Comparison of ENCODE assay signal across 18 cellular contexts in the genomic region with DNA sequence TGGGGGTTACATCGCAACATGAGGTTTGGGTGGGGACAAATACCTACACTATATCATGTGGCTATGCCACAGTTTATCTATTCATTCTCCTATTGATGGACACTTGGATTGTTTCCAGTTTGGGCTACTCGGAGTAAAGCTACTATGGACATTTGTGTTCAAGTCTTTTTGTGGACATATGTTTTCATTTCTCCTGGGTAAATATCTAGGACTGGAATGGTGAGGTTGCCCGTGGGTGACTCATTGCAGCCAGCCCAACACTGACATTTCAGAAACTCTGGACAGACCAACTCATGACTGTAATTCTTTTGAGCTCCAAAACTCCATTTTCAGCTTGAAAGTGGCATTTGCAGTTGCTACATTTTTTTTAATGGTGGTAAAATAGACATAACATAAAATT.
DNase-seq lines count a peak whose midpoint lies in the region; ATAC-seq and TF ChIP-seq lines count a peak whose summit lies in the region.
"Had no signal": no experiment of that assay in that cellular context is flagged by ENCODE, and none has a peak within 500 bp of the region (broad histone marks: within the 10 kb centered on the region; RNA-seq: fewer than 3 reads in every experiment).

No MANE protein-coding gene starts in this region.

- DNase-seq in T1000 (lab: John Stamatoyannopoulos, UW), result peak; percentile 11
- DNase-seq in foreskin fibroblast, result peak; percentile 1 to 47
- DNase-seq in NCI-H69 (lab: John Stamatoyannopoulos, UW), result no peak
- DNase-seq in activated naive CD4-positive, alpha-beta T cell treated with anti-CD3 and anti-CD28 coated beads for 36 hours, result no peak
- DNase-seq: COR-L47, DMS153, HCEC 1CT, NCI-H1436, NCI-H2081, NCI-H2227 treated with DMSO at 0.1 percent for 48 hours, NCI-H526, OCI-M1, SK-N-SH had no signal

- peaks cover 4% of the 10 kb centered on the region for H3K27me3 Mint-ChIP-seq in activated naive CD4-positive, alpha-beta T cell treated with anti-CD3 and anti-CD28 coated beads for 36 hours (ENCODE audit: low read depth)
- peaks cover 6% of the 10 kb centered on the region for H3K27me3 Mint-ChIP-seq in activated T-helper 17 cell treated with anti-CD3 and anti-CD28 coated beads, Interleukin-2, amount 50 U/mL, for 72 hours

- H3K27ac Mint-ChIP-seq in activated naive CD4-positive, alpha-beta T cell treated with anti-CD3 and anti-CD28 coated beads for 36 hours, result no peak overlapping the region
- H3K27ac Mint-ChIP-seq in activated T-helper 17 cell treated with anti-CD3 and anti-CD28 coated beads, Interleukin-2, amount 50 U/mL, for 72 hours, result no peak overlapping the region

- intact Hi-C loops in activated naive CD4-positive, alpha-beta T cell treated with anti-CD3 and anti-CD28 coated beads for 36 hours (cut with micrococcal nuclease), result no loop called here

- H3K9me3 ChIP-seq in HEK293 (ENCODE audit: control insufficient read depth, insufficient read depth, low read depth, low read length), result no peaks in the 10 kb centered on the region
- H3K9me3 ChIP-seq: SK-N-SH had no signal

- no peaks in the 10 kb centered on the region for H3K36me3 ChIP-seq in HEK293 (ENCODE audit: control insufficient read depth in 2 of 2, insufficient read depth in 1 of 2, low read length in 2 of 2)
- H3K36me3 ChIP-seq: BLaER1 treated with 17β-estradiol and CSF1 and Interleukin-3, amounts not matched to agents 10 nM and 100 nM had no signal

- H3K9me3 Mint-ChIP-seq in activated naive CD4-positive, alpha-beta T cell treated with anti-CD3 and anti-CD28 coated beads for 36 hours, result peaks cover 11% of the 10 kb centered on the region
- peaks cover 3% of the 10 kb centered on the region for H3K9me3 Mint-ChIP-seq in activated T-helper 17 cell treated with anti-CD3 and anti-CD28 coated beads, Interleukin-2, amount 50 U/mL, for 72 hours

- no peaks in the 10 kb centered on the region for H3K4me1 Mint-ChIP-seq in activated naive CD4-positive, alpha-beta T cell treated with anti-CD3 and anti-CD28 coated beads for 36 hours (ENCODE audit: low read depth)
- no peaks in the 10 kb centered on the region for H3K4me1 Mint-ChIP-seq in activated T-helper 17 cell treated with anti-CD3 and anti-CD28 coated beads, Interleukin-2, amount 50 U/mL, for 72 hours

- POLR2A ChIA-PET in HEK293 (lab: Yijun Ruan, JAX), result no interaction called here

- H3K27ac ChIP-seq in HEK293 (ENCODE audit: extremely low read depth, low read depth, low read length), result no peak overlapping the region
- H3K27ac ChIP-seq: BLaER1 treated with 17β-estradiol and CSF1 and Interleukin-3, amounts not matched to agents 10 nM and 100 nM had no signal

- no peak overlapping the region for H3K4me3 Mint-ChIP-seq in activated naive CD4-positive, alpha-beta T cell treated with anti-CD3 and anti-CD28 coated beads for 36 hours
- H3K4me3 Mint-ChIP-seq in activated T-helper 17 cell treated with anti-CD3 and anti-CD28 coated beads, Interleukin-2, amount 50 U/mL, for 72 hours, result no peak overlapping the region

- ATAC-seq in GM21367 (IDR thresholded peaks at IDR 0.05; ENCODE audit: unreplicated experiment), result no peak
- ATAC-seq in activated T-helper 17 cell treated with anti-CD3 and anti-CD28 coated beads, Interleukin-2, amount 50 U/mL, for 72 hours (replicated peaks), result no peak
- ATAC-seq: Right ventricle myocardium inferior had no signal

- no peaks in the 10 kb centered on the region for H3K36me3 Mint-ChIP-seq in activated naive CD4-positive, alpha-beta T cell treated with anti-CD3 and anti-CD28 coated beads for 36 hours (ENCODE audit: low read depth)
- H3K36me3 Mint-ChIP-seq in activated T-helper 17 cell treated with anti-CD3 and anti-CD28 coated beads, Interleukin-2, amount 50 U/mL, for 72 hours (ENCODE audit: low read depth), result no peaks in the 10 kb centered on the region

- CTCF ChIA-PET in HEK293 (lab: Yijun Ruan, JAX), result no interaction called here
- CTCF ChIA-PET in activated naive CD4-positive, alpha-beta T cell treated with anti-CD3 and anti-CD28 coated beads for 36 hours (lab: Charles Lee), result no interaction called here

- H3K4me3 ChIP-seq in HEK293 (ENCODE audit: low read depth, low read length), result no peak overlapping the region
- no peak overlapping the region for H3K4me3 ChIP-seq in foreskin fibroblast (ENCODE audit: low read depth in 1 of 2, low read length in 2 of 2)
- H3K4me3 ChIP-seq: BLaER1 treated with 17β-estradiol and CSF1 and Interleukin-3, amounts not matched to agents 10 nM and 100 nM had no signal

- no peak for TF ChIP-seq CTCF in HEK293 (tag by site-specific recombination; IDR thresholded peaks at IDR 0.05)
- TF ChIP-seq CTCF in foreskin fibroblast (IDR thresholded peaks at IDR 0.05; ENCODE audit: low read depth, low read length), result no peak

- H3K4me1 ChIP-seq in HEK293 (ENCODE audit: control insufficient read depth, insufficient read depth, low read length), result peaks cover 3% of the 10 kb centered on the region; the same call in 1 of the 2 replicates

TF ChIP-seq in HEK293, 187 proteins besides CTCF, POLR2A, EP300 and RAD21:
- TF ChIP-seq SETDB1 (IDR thresholded peaks at IDR 0.05; ENCODE audit: insufficient read length, low read length) (peak; percentile 52), TRIM28 (IDR thresholded peaks at IDR 0.05; ENCODE audit: borderline replicate concordance, low read length) (no peak)

Comparison
In these comparisons a context has a peak if more than half of its experiments do, and no peak if none do; other contexts are left out.
1. DNase-seq: peak in T1000 (single experiment) and foreskin fibroblast (2 of 2); none in NCI-H69 (single experiment) and activated naive CD4-positive, alpha-beta T cell treated with anti-CD3 and anti-CD28 coated beads for 36 hours (single experiment).